ENCODE assay signal across 1 cellular context in genomic region chr1:154599658-154600057, GRCh38.
TF ChIP-seq lines count a peak whose summit lies in the region.

No MANE protein-coding gene starts in this region.

TF ChIP-seq in SK-N-SH treated with all-trans-retinoic acid at 6 μM for 48 hours, 23 proteins besides CTCF, POLR2A, EP300 and RAD21 (continued from another document):
- TF ChIP-seq POU6F1 (CRISPR knock-in tag; IDR thresholded peaks at IDR 0.05; ENCODE audit: borderline replicate concordance, low read depth), result no peak
- TF ChIP-seq ZNF565 (CRISPR knock-in tag; conservative IDR thresholded peaks at IDR 0.05; ENCODE audit: low read depth), result no peak
- no peak for TF ChIP-seq CREB5 (CRISPR knock-in tag; IDR thresholded peaks at IDR 0.05; ENCODE audit: low read depth)
- TF ChIP-seq BACH2 (CRISPR knock-in tag; IDR thresholded peaks at IDR 0.05; ENCODE audit: borderline replicate concordance), result no peak
- TF ChIP-seq ZFP30 (CRISPR knock-in tag; IDR thresholded peaks at IDR 0.05), result no peak
- TF ChIP-seq ZNF8 (CRISPR knock-in tag; IDR thresholded peaks at IDR 0.05), result no peak
- no peak for TF ChIP-seq SNAI2 (CRISPR knock-in tag; IDR thresholded peaks at IDR 0.05)
- TF ChIP-seq ISL1 (CRISPR knock-in tag; IDR thresholded peaks at IDR 0.05), result no peak
TF ChIP-seq in SK-N-SH treated with all-trans-retinoic acid at 6 μM for 48 hours: peak in this region for 0.
